13 cellular contexts compared by ENCODE assay signal in the genomic region with DNA sequence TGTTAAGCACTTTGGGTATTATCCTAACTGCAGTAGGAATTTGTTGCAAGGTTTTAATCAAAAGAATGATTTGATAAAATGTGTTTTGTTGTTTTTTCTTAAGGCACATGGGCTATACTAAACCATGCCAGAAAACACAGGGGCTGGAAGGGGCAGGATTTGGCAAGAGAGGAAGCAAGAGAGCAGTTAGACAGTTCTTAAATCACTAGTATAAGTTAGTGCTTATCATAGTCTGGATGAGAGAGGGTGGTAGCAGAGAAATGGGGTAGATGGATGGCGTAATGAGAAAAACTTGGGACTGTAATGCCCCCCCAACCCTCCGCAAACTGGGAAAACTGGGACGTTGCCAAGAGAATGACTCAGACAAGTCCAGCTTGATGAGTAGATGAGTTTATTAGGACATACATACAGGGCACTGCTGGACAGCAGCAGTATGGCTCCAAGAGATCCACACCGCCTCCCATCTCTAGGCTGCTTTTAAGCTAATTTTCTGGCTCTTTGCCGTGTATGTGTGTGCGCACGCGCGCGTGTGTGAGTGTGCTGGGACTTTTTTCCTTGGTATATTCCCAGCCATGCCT.
DNase-seq lines count a peak whose midpoint lies in the region; ATAC-seq, FAIRE-seq and TF ChIP-seq lines count a peak whose summit lies in the region.
"Had no signal": no experiment of that assay in that cellular context is flagged by ENCODE, and none has a peak within 500 bp of the region (broad histone marks: within the 10 kb centered on the region; RNA-seq: fewer than 3 reads in every experiment).

No MANE protein-coding gene starts in this region.

- H3K9me2 ChIP-seq in HCT116 (ENCODE audit: insufficient read depth), result no peaks in the 10 kb centered on the region

- intact Hi-C loops in HCT116 (cut with micrococcal nuclease), result no loop called here

- H4K20me1 ChIP-seq in HCT116 (ENCODE audit: insufficient read depth), result no peaks in the 10 kb centered on the region

- no peaks in the 10 kb centered on the region for H3K36me3 Mint-ChIP-seq in immature natural killer cell

- H3K4me3 Mint-ChIP-seq in immature natural killer cell, result no peak overlapping the region
- H3K4me3 Mint-ChIP-seq: neural crest cell had no signal

- RAD21 ChIA-PET in HCT116 (lab: Charles Lee; ENCODE audit: low non-redundant PET in 1 of 2, low total read pairs in 2 of 2, uncharacterized antibody in 2 of 2, unreplicated experiment in 2 of 2), result no interaction called here

- H3K9me3 ChIP-seq in HCT116 (ENCODE audit: control insufficient read depth in 1 of 2, insufficient read depth in 1 of 2, low read depth in 1 of 2, low read length in 2 of 2), result no peaks in the 10 kb centered on the region

- H3K27me3 ChIP-seq in HCT116 (ENCODE audit: insufficient read depth, low read length), result no peaks in the 10 kb centered on the region

- POLR2A ChIA-PET in HCT116 (lab: Charles Lee), result no interaction called here

- FAIRE-seq in frontal cortex (lab: Jason Lieb, UNC), result no peak
- FAIRE-seq: D721Med had no signal

- no peak overlapping the region for H3K9ac ChIP-seq in HCT116 (ENCODE audit: low read length)

- no peak overlapping the region for H3K27ac Mint-ChIP-seq in immature natural killer cell

- no peaks in the 10 kb centered on the region for H3K9me3 Mint-ChIP-seq in immature natural killer cell
- H3K9me3 Mint-ChIP-seq: neural crest cell had no signal

- H2AFZ ChIP-seq in HCT116 (ENCODE audit: low read depth, low read length, poor library complexity, severe bottlenecking), result no peak overlapping the region

- H3K4me1 Mint-ChIP-seq in immature natural killer cell, result no peaks in the 10 kb centered on the region

- DNase-seq in HCT116 (ENCODE audit: low read depth, low spot score), result no peak
- peak; percentile 46 to 74 for DNase-seq in foreskin fibroblast
- peak; percentile 30 for DNase-seq in retinal pigment epithelial cell (ENCODE audit: low read depth)
- DNase-seq in immature natural killer cell, result no peak
- no peak for DNase-seq in frontal cortex (ENCODE audit: low spot score in 2 of 2)
- DNase-seq in NCI-H2029 treated with DMSO at 0.1 percent for 48 hours (lab: John Stamatoyannopoulos, UW), result no peak
- DNase-seq: activated CD4-positive, alpha-beta T cell treated with anti-CD3 and anti-CD28 coated beads for 48 hours; activated gamma-delta T cell treated with Interleukin-2 at 50 U/mL for 16 hours; SIG-M5 had no signal

- BruUV-seq in HCT116 (replicated peaks; lab: Mats Ljungman, UMichigan), result no TSS peak

- H3K4me3 ChIP-seq in HCT116 (replicated peaks in 1 of 2; ENCODE audit: low read depth in 1 of 2, low read length in 2 of 2), result no peak overlapping the region
- no peak overlapping the region for H3K4me3 ChIP-seq in foreskin fibroblast (ENCODE audit: low read depth in 1 of 2, low read length in 2 of 2)
- no peak overlapping the region for H3K4me3 ChIP-seq in retinal pigment epithelial cell (ENCODE audit: low read length)

- H3K79me2 ChIP-seq in HCT116 (ENCODE audit: insufficient read depth, low read length), result no peaks in the 10 kb centered on the region

- TF ChIP-seq CTCF in HCT116 (IDR thresholded peaks at IDR 0.05 in 2 of 3, conservative IDR thresholded peaks at IDR 0.05 in 1 of 3; ENCODE audit: borderline replicate concordance in 1 of 3, insufficient read depth in 1 of 3, low read depth in 2 of 3, low read length in 2 of 3), result no peak
- TF ChIP-seq CTCF in foreskin fibroblast (IDR thresholded peaks at IDR 0.05; ENCODE audit: low read depth, low read length), result no peak
- TF ChIP-seq CTCF in retinal pigment epithelial cell (conservative IDR thresholded peaks at IDR 0.05; ENCODE audit: low read depth, low read length), result no peak

- no peaks in the 10 kb centered on the region for H3K27me3 Mint-ChIP-seq in immature natural killer cell (ENCODE audit: low read depth in 3 of 3)

- no peak overlapping the region for H3K4me2 ChIP-seq in HCT116 (ENCODE audit: low read length)

- TF ChIP-seq POLR2A in HCT116 (IDR thresholded peaks at IDR 0.05; ENCODE audit: borderline replicate concordance, extremely low read depth, insufficient read depth, insufficient read length), result no peak

- CTCF ChIA-PET in HCT116 (lab: Charles Lee), result interaction anchor here (1.1 kb wide), 1 partner anchor 196 kb away, joined by 3 read pairs; no protein-coding TSS in a partner anchor

- peak; percentile 44; the same call in 1 of the 2 replicates for ATAC-seq in HCT116
- ATAC-seq in SK-N-SH treated with all-trans-retinoic acid at 6 μM for 48 hours, result peak; percentile 97
- no peak for ATAC-seq in GM18907 (IDR thresholded peaks at IDR 0.05; ENCODE audit: unreplicated experiment)

- H3K4me1 ChIP-seq in HCT116 (ENCODE audit: control insufficient read depth in 1 of 2, insufficient read depth in 2 of 2, low read length in 2 of 2), result peaks cover 4 to 8% of the 10 kb centered on the region in 2 experiments; a peak in 2 of 4 replicates

- TF ChIP-seq RAD21 in HCT116 (IDR thresholded peaks at IDR 0.05; ENCODE audit: low read depth), result no peak

- no peaks in the 10 kb centered on the region for H3K36me3 ChIP-seq in HCT116 (ENCODE audit: control insufficient read depth in 1 of 2, insufficient read depth in 2 of 2, low read length in 2 of 2)

- H3K27ac ChIP-seq in HCT116 (ENCODE audit: low read depth, low read length), result no peak overlapping the region

TF ChIP-seq in HCT116, 20 proteins besides CTCF, POLR2A, EP300 and RAD21:
- TF ChIP-seq, protein P1, sequence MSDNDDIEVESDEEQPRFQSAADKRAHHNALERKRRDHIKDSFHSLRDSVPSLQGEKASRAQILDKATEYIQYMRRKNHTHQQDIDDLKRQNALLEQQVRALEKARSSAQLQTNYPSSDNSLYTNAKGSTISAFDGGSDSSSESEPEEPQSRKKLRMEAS (IDR thresholded peaks at IDR 0.05), result no peak
- TF ChIP-seq, protein P2, sequence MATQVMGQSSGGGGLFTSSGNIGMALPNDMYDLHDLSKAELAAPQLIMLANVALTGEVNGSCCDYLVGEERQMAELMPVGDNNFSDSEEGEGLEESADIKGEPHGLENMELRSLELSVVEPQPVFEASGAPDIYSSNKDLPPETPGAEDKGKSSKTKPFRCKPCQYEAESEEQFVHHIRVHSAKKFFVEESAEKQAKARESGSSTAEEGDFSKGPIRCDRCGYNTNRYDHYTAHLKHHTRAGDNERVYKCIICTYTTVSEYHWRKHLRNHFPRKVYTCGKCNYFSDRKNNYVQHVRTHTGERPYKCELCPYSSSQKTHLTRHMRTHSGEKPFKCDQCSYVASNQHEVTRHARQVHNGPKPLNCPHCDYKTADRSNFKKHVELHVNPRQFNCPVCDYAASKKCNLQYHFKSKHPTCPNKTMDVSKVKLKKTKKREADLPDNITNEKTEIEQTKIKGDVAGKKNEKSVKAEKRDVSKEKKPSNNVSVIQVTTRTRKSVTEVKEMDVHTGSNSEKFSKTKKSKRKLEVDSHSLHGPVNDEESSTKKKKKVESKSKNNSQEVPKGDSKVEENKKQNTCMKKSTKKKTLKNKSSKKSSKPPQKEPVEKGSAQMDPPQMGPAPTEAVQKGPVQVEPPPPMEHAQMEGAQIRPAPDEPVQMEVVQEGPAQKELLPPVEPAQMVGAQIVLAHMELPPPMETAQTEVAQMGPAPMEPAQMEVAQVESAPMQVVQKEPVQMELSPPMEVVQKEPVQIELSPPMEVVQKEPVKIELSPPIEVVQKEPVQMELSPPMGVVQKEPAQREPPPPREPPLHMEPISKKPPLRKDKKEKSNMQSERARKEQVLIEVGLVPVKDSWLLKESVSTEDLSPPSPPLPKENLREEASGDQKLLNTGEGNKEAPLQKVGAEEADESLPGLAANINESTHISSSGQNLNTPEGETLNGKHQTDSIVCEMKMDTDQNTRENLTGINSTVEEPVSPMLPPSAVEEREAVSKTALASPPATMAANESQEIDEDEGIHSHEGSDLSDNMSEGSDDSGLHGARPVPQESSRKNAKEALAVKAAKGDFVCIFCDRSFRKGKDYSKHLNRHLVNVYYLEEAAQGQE (IDR thresholded peaks at IDR 0.05; ENCODE audit: low read depth), result peak; percentile 46
- no peak for TF ChIP-seq SIN3A (IDR thresholded peaks at IDR 0.05; ENCODE audit: low read depth)
- peak; percentile 34; the same call in 1 of the 2 replicates for TF ChIP-seq FOSL1 (IDR thresholded peaks at IDR 0.05; ENCODE audit: low read depth)

TF ChIP-seq in SK-N-SH treated with all-trans-retinoic acid at 6 μM for 48 hours, 23 proteins besides CTCF, POLR2A, EP300 and RAD21 (continues in another document):
- TF ChIP-seq, protein P3, sequence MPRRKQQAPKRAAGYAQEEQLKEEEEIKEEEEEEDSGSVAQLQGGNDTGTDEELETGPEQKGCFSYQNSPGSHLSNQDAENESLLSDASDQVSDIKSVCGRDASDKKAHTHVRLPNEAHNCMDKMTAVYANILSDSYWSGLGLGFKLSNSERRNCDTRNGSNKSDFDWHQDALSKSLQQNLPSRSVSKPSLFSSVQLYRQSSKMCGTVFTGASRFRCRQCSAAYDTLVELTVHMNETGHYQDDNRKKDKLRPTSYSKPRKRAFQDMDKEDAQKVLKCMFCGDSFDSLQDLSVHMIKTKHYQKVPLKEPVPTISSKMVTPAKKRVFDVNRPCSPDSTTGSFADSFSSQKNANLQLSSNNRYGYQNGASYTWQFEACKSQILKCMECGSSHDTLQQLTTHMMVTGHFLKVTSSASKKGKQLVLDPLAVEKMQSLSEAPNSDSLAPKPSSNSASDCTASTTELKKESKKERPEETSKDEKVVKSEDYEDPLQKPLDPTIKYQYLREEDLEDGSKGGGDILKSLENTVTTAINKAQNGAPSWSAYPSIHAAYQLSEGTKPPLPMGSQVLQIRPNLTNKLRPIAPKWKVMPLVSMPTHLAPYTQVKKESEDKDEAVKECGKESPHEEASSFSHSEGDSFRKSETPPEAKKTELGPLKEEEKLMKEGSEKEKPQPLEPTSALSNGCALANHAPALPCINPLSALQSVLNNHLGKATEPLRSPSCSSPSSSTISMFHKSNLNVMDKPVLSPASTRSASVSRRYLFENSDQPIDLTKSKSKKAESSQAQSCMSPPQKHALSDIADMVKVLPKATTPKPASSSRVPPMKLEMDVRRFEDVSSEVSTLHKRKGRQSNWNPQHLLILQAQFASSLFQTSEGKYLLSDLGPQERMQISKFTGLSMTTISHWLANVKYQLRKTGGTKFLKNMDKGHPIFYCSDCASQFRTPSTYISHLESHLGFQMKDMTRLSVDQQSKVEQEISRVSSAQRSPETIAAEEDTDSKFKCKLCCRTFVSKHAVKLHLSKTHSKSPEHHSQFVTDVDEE (CRISPR knock-in tag; IDR thresholded peaks at IDR 0.05), result no peak
- TF ChIP-seq CREB5 (CRISPR knock-in tag; IDR thresholded peaks at IDR 0.05; ENCODE audit: low read depth), result peak; percentile 46; the same call in 1 of the 2 replicates

Comparison
In these comparisons a context has a peak if more than half of its experiments do, and no peak if none do; other contexts are left out.
1. DNase-seq: peak in foreskin fibroblast (2 of 2) and retinal pigment epithelial cell (single experiment); none in HCT116 (single experiment), immature natural killer cell (0 of 3), frontal cortex (0 of 2) and NCI-H2029 treated with DMSO at 0.1 percent for 48 hours (single experiment).